In the genomic region with DNA sequence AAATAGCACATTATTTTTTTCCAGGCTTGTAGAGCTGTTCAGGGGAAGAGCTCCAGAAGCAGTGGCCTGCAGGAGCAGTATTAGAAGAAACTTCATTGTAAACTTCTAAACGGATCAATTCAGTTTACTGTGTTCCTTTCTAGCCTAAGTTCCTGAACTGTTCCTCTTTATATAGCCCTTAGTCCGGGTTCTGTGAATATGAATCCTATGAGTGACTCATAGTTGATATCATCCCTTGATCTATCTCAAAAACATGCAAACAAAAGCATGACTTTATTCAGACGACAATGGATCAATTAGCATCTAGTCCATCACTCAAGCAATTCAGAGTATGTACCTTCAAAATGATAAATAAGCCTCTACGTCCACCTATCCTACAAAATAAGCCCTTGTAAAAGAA, we compare ENCODE assay signal across 25 cellular contexts. TPM values are rescaled to one million over a fixed set of nuclear protein-coding genes. Genes with fewer than 3 reads are reported as not detected.
"Had no signal": no experiment of that assay in that cellular context is flagged by ENCODE, and none has a peak within 500 bp of the region (broad histone marks: within the 10 kb centered on the region; RNA-seq: fewer than 3 reads in every experiment).

TSS of gene MMP12 (minus strand) at position 141 of the 400 bp plus-strand sequence. CDS start at position 96, 45 bp downstream.

- H3K36me3 ChIP-seq: heart left ventricle, neural progenitor cell, ovary, thyroid gland, uterus had no signal

- ATAC-seq: effector memory CD8-positive, alpha-beta T cell; heart left ventricle; left colon; left ventricle myocardium superior; natural killer cell treated with Interleukin-12 subunit alpha and Interleukin-12 subunit beta and Interleukin-15 and Interleukin-18, amount 100 ng/mL, for 72 hours; right cardiac atrium had no signal

- DNase-seq: cortex of kidney; effector memory CD8-positive, alpha-beta T cell; erythroblast; heart left ventricle; hippocampal formation; left colon; left ventricle myocardium superior; mesenchymal stem cell; midbrain; nucleus accumbens; ovary; right cardiac atrium; small intestine; stimulated activated CD4-positive, alpha-beta T cell treated with anti-CD3 and anti-CD28 coated beads, Interleukin-12 subunit alpha, Interleukin-12 subunit beta, amount 100 ng/mL, for 4 hours; stimulated activated naive CD4-positive, alpha-beta T cell; thyroid gland; uterus had no signal

- H3K9me3 ChIP-seq: heart left ventricle, ovary, thyroid gland, uterus had no signal

- H3K27me3 ChIP-seq: heart left ventricle, neural progenitor cell, ovary, thyroid gland, uterus had no signal

- H3K36me3 Mint-ChIP-seq: natural killer cell treated with Interleukin-12 subunit alpha and Interleukin-12 subunit beta and Interleukin-15 and Interleukin-18, amount 100 ng/mL, for 72 hours; neural progenitor cell; type B pancreatic cell had no signal

- H3K9me3 Mint-ChIP-seq: effector memory CD8-positive, alpha-beta T cell; natural killer cell treated with Interleukin-12 subunit alpha and Interleukin-12 subunit beta and Interleukin-15 and Interleukin-18, amount 100 ng/mL, for 72 hours; neural progenitor cell; type B pancreatic cell had no signal

- H3K27ac Mint-ChIP-seq: effector memory CD8-positive, alpha-beta T cell; natural killer cell treated with Interleukin-12 subunit alpha and Interleukin-12 subunit beta and Interleukin-15 and Interleukin-18, amount 100 ng/mL, for 72 hours; neural progenitor cell; type B pancreatic cell had no signal

- H3K4me3 ChIP-seq: heart left ventricle, lung, neural progenitor cell, ovary, thyroid gland, uterus had no signal

- H3K4me1 Mint-ChIP-seq: neural progenitor cell had no signal

- H3K4me3 Mint-ChIP-seq: effector memory CD8-positive, alpha-beta T cell; natural killer cell treated with Interleukin-12 subunit alpha and Interleukin-12 subunit beta and Interleukin-15 and Interleukin-18, amount 100 ng/mL, for 72 hours; neural progenitor cell; type B pancreatic cell had no signal

- H3K27me3 Mint-ChIP-seq: type B pancreatic cell had no signal

- H3K27ac ChIP-seq: heart left ventricle, neural progenitor cell, ovary, thyroid gland, uterus had no signal

- H3K4me1 ChIP-seq: neural progenitor cell, thyroid gland, uterus had no signal

RNA-seq across cellular contexts. Expression of gene MMP12, which starts in this region (rescaled TPM):
- total RNA-seq: frontal cortex; glomerular endothelial cell; kidney epithelial cell; left ventricle myocardium superior; natural killer cell treated with Interleukin-12 subunit alpha and Interleukin-12 subunit beta and Interleukin-15 and Interleukin-18, amount 100 ng/mL, for 72 hours; ovary; posterior vena cava; right cardiac atrium; thyroid gland; uterus had no signal
- polyA plus RNA-seq: heart left ventricle, ovary, right cardiac atrium had no signal
